10 cellular contexts compared by ENCODE assay signal in the genomic region with DNA sequence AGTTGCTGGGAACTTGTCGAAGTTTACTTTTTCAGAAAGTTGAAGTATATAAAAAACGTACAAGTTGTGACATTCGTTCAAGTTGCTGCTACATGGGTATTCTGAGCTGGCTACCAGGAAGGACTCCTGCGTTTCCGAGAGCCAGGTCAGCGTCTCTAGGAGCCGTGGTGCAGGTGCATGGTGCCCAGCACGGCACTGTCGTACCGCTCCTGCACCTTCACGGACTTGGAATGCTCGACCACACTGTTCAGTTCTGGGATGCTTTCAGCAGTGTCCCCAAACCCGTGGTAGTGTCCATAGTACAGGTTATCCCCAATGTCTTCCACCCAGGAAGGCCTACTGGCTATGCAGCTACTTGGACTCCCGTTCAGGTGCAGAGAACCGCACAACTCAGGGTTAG.
"Had no signal": no experiment of that assay in that cellular context is flagged by ENCODE, and none has a peak within 500 bp of the region (broad histone marks: within the 10 kb centered on the region; RNA-seq: fewer than 3 reads in every experiment).

No MANE protein-coding gene starts in this region.

- H3K27ac Mint-ChIP-seq: GM23338, HFFc6 had no signal

- FAIRE-seq: H1, HepG2, K562 had no signal

- H3K36me3 ChIP-seq: HAP-1 had no signal

- H3K4me3 ChIP-seq: GM23338, HAP-1, K562 had no signal

- H3K27ac ChIP-seq: HL-60 had no signal

- H2AFZ ChIP-seq: GM23338 had no signal

- ATAC-seq: GM23338, HCT116, HepG2, K562 had no signal

- H3K4me3 Mint-ChIP-seq: GM23338, HFFc6 had no signal

- H3K4me2 ChIP-seq: GM23338 had no signal

- H3K9me3 Mint-ChIP-seq: GM23338, HFFc6 had no signal

- DNase-seq: H7, HFFc6, KG1 had no signal

- H3K9me3 ChIP-seq: HAP-1 had no signal
